16 cellular contexts compared by ENCODE assay signal in genomic region chr7:57204411-57204811, GRCh38.
DNase-seq lines count a peak whose midpoint lies in the region; ATAC-seq and TF ChIP-seq lines count a peak whose summit lies in the region.
"Had no signal": no experiment of that assay in that cellular context is flagged by ENCODE, and none has a peak within 500 bp of the region (broad histone marks: within the 10 kb centered on the region; RNA-seq: fewer than 3 reads in every experiment).

No MANE protein-coding gene starts in this region.

- BruUV-seq in mammary epithelial cell (replicated peaks; lab: Mats Ljungman, UMichigan), result no TSS peak

- H3K4me3 Mint-ChIP-seq in neural progenitor cell, result peak overlapping the region; percentile 41
- H3K4me3 Mint-ChIP-seq: CD8-positive, alpha-beta memory T cell had no signal

- H3K9me3 ChIP-seq in neural progenitor cell (ENCODE audit: low read depth) (peaks cover 8% of the 10 kb centered on the region), spleen (peaks cover 0 to 99% (median 11%) of the 10 kb centered on the region in 8 donors), mammary epithelial cell (replicated peaks; ENCODE audit: insufficient read depth, low read length) (peaks cover 55% of the 10 kb centered on the region)
- H3K9me3 ChIP-seq: Caco-2 had no signal

- H3K27me3 ChIP-seq in neural progenitor cell, result no peaks in the 10 kb centered on the region
- no peaks in the 10 kb centered on the region for H3K27me3 ChIP-seq in spleen (replicated peaks in 1 of 7)
- no peaks in the 10 kb centered on the region for H3K27me3 ChIP-seq in mammary epithelial cell (ENCODE audit: insufficient read depth, low read length)
- H3K27me3 ChIP-seq: BLaER1 had no signal

- H3K27ac ChIP-seq in neural progenitor cell (no peak overlapping the region), spleen (no peak overlapping the region), mammary epithelial cell (ENCODE audit: insufficient read depth, low read depth, low read length) (no peak overlapping the region)
- H3K27ac ChIP-seq: BLaER1, GM23248 had no signal

- no peaks in the 10 kb centered on the region for H3K79me2 ChIP-seq in neural progenitor cell (ENCODE audit: low read depth)
- H3K79me2 ChIP-seq in mammary epithelial cell (ENCODE audit: insufficient read depth, low read length), result no peaks in the 10 kb centered on the region

- H3K36me3 ChIP-seq in neural progenitor cell, result no peaks in the 10 kb centered on the region
- H3K36me3 ChIP-seq in spleen, result no peaks in the 10 kb centered on the region
- H3K36me3 ChIP-seq in mammary epithelial cell (ENCODE audit: insufficient read depth, low read length), result no peaks in the 10 kb centered on the region
- H3K36me3 ChIP-seq: BLaER1 had no signal

- H3K4me2 ChIP-seq in neural progenitor cell (no peak overlapping the region), mammary epithelial cell (ENCODE audit: insufficient read depth, low read depth, low read length) (no peak overlapping the region)
- H3K4me2 ChIP-seq: BLaER1 had no signal

- H3K9ac ChIP-seq in neural progenitor cell (no peak overlapping the region), mammary epithelial cell (ENCODE audit: insufficient read depth, low read length) (no peak overlapping the region)
- H3K9ac ChIP-seq: BLaER1, GM23248 had no signal

- whole genome bisulfite sequencing in spleen, 5 donors, result 86 to 94% (median 89%) methylated on average over 9 to 10 of the region's 10 CpGs
- 100% methylated on average over 5 of the region's 10 CpGs for WGBS in mammary epithelial cell (ENCODE audit: low coverage, missing lambda C conversion rate)

- intact Hi-C loops in cardiac septum (cut with DNase I), result no loop called here
- intact Hi-C loops in left cardiac atrium (cut with DNase I), result no loop called here
- intact Hi-C loops in spleen (cut with DNase I; ENCODE audit: low total_unique reads), result no loop called here
- intact Hi-C loops in mammary epithelial cell (cut with micrococcal nuclease), result no loop called here

- ATAC-seq in left cardiac atrium, result no peak
- ATAC-seq in GM21529 (IDR thresholded peaks at IDR 0.05; ENCODE audit: unreplicated experiment), result no peak

- DNase-seq in cardiac septum (ENCODE audit: low spot score) (peak; percentile 36), left cardiac atrium (no peak), neural progenitor cell (ENCODE audit: low spot score) (no peak), spleen (peak; percentile 55), T-helper 9 cell (no peak), mammary epithelial cell (no peak)
- DNase-seq: 8988T; AML-193; CD8-positive, alpha-beta memory T cell; DND-41; GDM1; GM23248; H7 had no signal

- H3K27me3 Mint-ChIP-seq in neural progenitor cell (ENCODE audit: insufficient read depth, low read depth), result peaks cover 2% of the 10 kb centered on the region
- H3K27me3 Mint-ChIP-seq: CD8-positive, alpha-beta memory T cell had no signal

- H3K4me1 ChIP-seq in neural progenitor cell, result no peaks in the 10 kb centered on the region
- H3K4me1 ChIP-seq in spleen, result no peaks in the 10 kb centered on the region
- no peaks in the 10 kb centered on the region for H3K4me1 ChIP-seq in mammary epithelial cell (ENCODE audit: insufficient read depth, low read length)
- H3K4me1 ChIP-seq: BLaER1, Caco-2 had no signal

- no peaks in the 10 kb centered on the region for H4K20me1 ChIP-seq in neural progenitor cell (ENCODE audit: low read depth)
- no peaks in the 10 kb centered on the region for H4K20me1 ChIP-seq in mammary epithelial cell (ENCODE audit: insufficient read depth, low read length)
- H4K20me1 ChIP-seq: BLaER1 had no signal

- dilution Hi-C loops in mammary epithelial cell (cut with HindIII; ENCODE audit: low sequenced_read_pairs), result no loop called here

- in situ Hi-C loops in mammary epithelial cell (cut with MboI; ENCODE audit: low sequenced_read_pairs in 2 of 2), result no loop called here

- H3K27ac Mint-ChIP-seq in neural progenitor cell, result no peak overlapping the region
- H3K27ac Mint-ChIP-seq: CD8-positive, alpha-beta memory T cell had no signal

- H3K4me1 Mint-ChIP-seq in neural progenitor cell, result no peaks in the 10 kb centered on the region
- H3K4me1 Mint-ChIP-seq: CD8-positive, alpha-beta memory T cell had no signal

- no peak overlapping the region for H3K4me3 ChIP-seq in neural progenitor cell
- H3K4me3 ChIP-seq in spleen, result no peak overlapping the region
- no peak overlapping the region for H3K4me3 ChIP-seq in mammary epithelial cell (replicated peaks in 1 of 3; ENCODE audit: insufficient read depth in 1 of 3, low read depth in 2 of 3, low read length in 3 of 3)
- H3K4me3 ChIP-seq: BLaER1, GM23248 had no signal

- H3K36me3 Mint-ChIP-seq in neural progenitor cell, result no peaks in the 10 kb centered on the region

- TF ChIP-seq POLR2A in spleen (IDR thresholded peaks at IDR 0.05), result no peak

- H2AFZ ChIP-seq in neural progenitor cell (replicated peaks), result no peak overlapping the region
- H2AFZ ChIP-seq in mammary epithelial cell (ENCODE audit: low read depth, low read length), result no peak overlapping the region
- H2AFZ ChIP-seq: GM23248 had no signal

- TF ChIP-seq CTCF in neural progenitor cell (IDR thresholded peaks at IDR 0.05) (no peak), spleen (IDR thresholded peaks at IDR 0.05 in 8 of 11, conservative IDR thresholded peaks at IDR 0.05 in 3 of 11) (no peak), mammary epithelial cell (conservative IDR thresholded peaks at IDR 0.05 in 1 of 2, IDR thresholded peaks at IDR 0.05 in 1 of 2; ENCODE audit: extremely low read depth in 1 of 2, insufficient read depth in 1 of 2, low read depth in 1 of 2, low read length in 2 of 2) (no peak)

- H3F3A ChIP-seq in neural progenitor cell (ENCODE audit: low read depth), result no peaks in the 10 kb centered on the region

- peaks cover 68% of the 10 kb centered on the region for H3K9me3 Mint-ChIP-seq in neural progenitor cell

- CTCF ChIA-PET in mammary epithelial cell (lab: Charles Lee; ENCODE audit: low non-redundant PET), result no interaction called here

Comparison
In these comparisons a context has a peak if more than half of its experiments do, and no peak if none do; other contexts are left out.
1. DNase-seq: peak in cardiac septum (single experiment) and spleen (single experiment); none in left cardiac atrium (single experiment), neural progenitor cell (single experiment), T-helper 9 cell (single experiment) and mammary epithelial cell (single experiment).